Comparison of ENCODE assay signal across 10 cellular contexts in the genomic region with DNA sequence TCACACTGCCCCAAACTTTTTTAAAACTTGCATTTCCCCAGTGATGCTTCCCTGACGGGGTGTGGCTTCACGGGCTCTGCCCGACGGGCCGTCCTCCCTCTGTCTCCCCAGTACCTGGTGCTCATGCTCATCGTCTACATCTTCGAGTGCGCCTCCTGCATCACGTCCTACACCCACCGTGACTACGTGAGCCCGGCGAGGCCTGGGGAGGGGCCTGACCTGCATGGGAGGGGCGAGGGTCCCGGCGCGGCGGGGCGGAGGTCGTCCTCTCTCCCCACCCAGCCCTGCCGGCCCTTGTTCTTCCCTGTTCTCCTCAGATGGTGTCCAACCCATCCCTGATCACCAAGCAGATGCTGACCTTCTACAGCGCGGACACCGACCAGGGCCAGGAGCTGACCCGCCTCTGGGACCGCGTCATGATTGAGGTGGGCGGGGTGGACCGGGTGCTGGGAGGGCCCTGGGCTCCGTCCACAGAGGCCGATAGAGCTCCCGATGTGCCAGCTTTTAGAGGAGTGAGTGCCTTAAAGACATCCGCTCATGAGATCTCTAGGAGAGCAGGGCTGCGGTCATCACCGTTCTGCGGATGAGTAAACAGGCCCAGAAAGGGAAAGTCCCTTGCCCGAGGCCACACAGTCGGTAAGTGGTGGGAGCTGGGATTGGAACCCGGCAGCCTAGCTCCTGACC. TPM values are rescaled to one million over a fixed set of nuclear protein-coding genes. Genes with fewer than 3 reads are reported as not detected.
DNase-seq lines count a peak whose midpoint lies in the region; ATAC-seq and TF ChIP-seq lines count a peak whose summit lies in the region.
"Had no signal": no experiment of that assay in that cellular context is flagged by ENCODE, and none has a peak within 500 bp of the region (broad histone marks: within the 10 kb centered on the region; RNA-seq: fewer than 3 reads in every experiment).

No MANE protein-coding gene starts in this region.

- H3K27ac Mint-ChIP-seq in CD8-positive, alpha-beta memory T cell = peak overlapping the region in 5 of 8 donors; percentile 12 to 67 (median 54)
- no peak overlapping the region for H3K27ac Mint-ChIP-seq in nephron progenitor cell

- peaks cover 6 to 10% (median 9%) of the 10 kb centered on the region in 3 donors for H3K4me1 Mint-ChIP-seq in CD8-positive, alpha-beta memory T cell
- H3K4me1 Mint-ChIP-seq in nephron progenitor cell = no peaks in the 10 kb centered on the region

- H3K4me2 ChIP-seq in KMS-11 = peak overlapping the region; percentile 26; the same call in 1 of the 2 replicates

- CTCF ChIA-PET in CD8-positive, alpha-beta memory T cell (lab: Charles Lee) = no interaction called here

- H3K79me2 ChIP-seq in KMS-11 (ENCODE audit: insufficient read depth, low read depth) = no peaks in the 10 kb centered on the region

- no peaks in the 10 kb centered on the region for H4K20me1 ChIP-seq in KMS-11 (ENCODE audit: insufficient read depth)

- peaks cover 12% of the 10 kb centered on the region for H3K27me3 ChIP-seq in CD8-positive, alpha-beta memory T cell (ENCODE audit: insufficient read depth, low read length, poor library complexity, severe bottlenecking)
- peaks cover 49% of the 10 kb centered on the region for H3K27me3 ChIP-seq in KMS-11 (ENCODE audit: insufficient read depth, low read depth)

- POLR2A ChIA-PET in CD8-positive, alpha-beta memory T cell (lab: Charles Lee) = interaction anchor here (0.7 to 0.9 kb wide), 2 partner anchors 25 to 258 kb away, joined by 3 to 4 read pairs; a partner anchor contains a TSS

- H3K27ac ChIP-seq in CD8-positive, alpha-beta memory T cell (ENCODE audit: low read depth, low read length) = no peak overlapping the region
- H3K27ac ChIP-seq in KMS-11 = no peak overlapping the region
- H3K27ac ChIP-seq: HL-60 had no signal

- peak overlapping the region; percentile 65 to 91 (median 79) for H3K4me3 Mint-ChIP-seq in CD8-positive, alpha-beta memory T cell
- peak overlapping the region; percentile 71 for H3K4me3 Mint-ChIP-seq in nephron progenitor cell

- DNase-seq in CD8-positive, alpha-beta memory T cell = peak in 4 of 5 donors; percentile 3 to 54 (median 10)
- peak; percentile 70 for DNase-seq in activated CD8-positive, alpha-beta memory T cell treated with anti-CD3 and anti-CD28 coated beads for 24 hours
- DNase-seq in erythroblast (lab: John Stamatoyannopoulos, UW) = peak; percentile 29 to 33
- peak; percentile 55 for DNase-seq in nephron progenitor cell
- DNase-seq in D341Med (ENCODE audit: low spot score) = no peak

- no peaks in the 10 kb centered on the region for H3K4me1 ChIP-seq in CD8-positive, alpha-beta memory T cell (ENCODE audit: insufficient read depth, low read length)
- no peaks in the 10 kb centered on the region for H3K4me1 ChIP-seq in KMS-11 (ENCODE audit: low read depth, poor library complexity, severe bottlenecking)

- H3K27me3 Mint-ChIP-seq in CD8-positive, alpha-beta memory T cell = peaks cover 29 to 34% of the 10 kb centered on the region in 2 donors
- H3K27me3 Mint-ChIP-seq in nephron progenitor cell (ENCODE audit: low read depth, poor library complexity) = peaks cover 96% of the 10 kb centered on the region

- no peak for ATAC-seq in GM21737 (IDR thresholded peaks at IDR 0.05; ENCODE audit: unreplicated experiment)
- ATAC-seq in GM21619 (IDR thresholded peaks at IDR 0.05; ENCODE audit: unreplicated experiment) = no peak

- no peaks in the 10 kb centered on the region for H3K36me3 Mint-ChIP-seq in CD8-positive, alpha-beta memory T cell
- H3K36me3 Mint-ChIP-seq in nephron progenitor cell (ENCODE audit: low read depth) = no peaks in the 10 kb centered on the region

- H3K9me3 Mint-ChIP-seq in CD8-positive, alpha-beta memory T cell = peaks cover 0 to 2% (median 0%) of the 10 kb centered on the region in 5 donors
- H3K9me3 Mint-ChIP-seq in nephron progenitor cell = no peaks in the 10 kb centered on the region

- H2AFZ ChIP-seq in KMS-11 (ENCODE audit: low read depth) = peak overlapping the region; percentile 40; the same call in 1 of the 2 replicates

- no peaks in the 10 kb centered on the region for H3K9me3 ChIP-seq in CD8-positive, alpha-beta memory T cell (ENCODE audit: low read length)

- H3K4me3 ChIP-seq in CD8-positive, alpha-beta memory T cell (ENCODE audit: low read length) = peak overlapping the region; percentile 23
- no peak overlapping the region for H3K4me3 ChIP-seq in KMS-11 (IDR thresholded peaks at IDR 0.05; ENCODE audit: insufficient read depth, low read depth, low read length)

- no peak for TF ChIP-seq POLR2A in erythroblast (IDR thresholded peaks at IDR 0.05; ENCODE audit: low read length)

- H3K9ac ChIP-seq in KMS-11 = no peak overlapping the region

- H3K36me3 ChIP-seq in CD8-positive, alpha-beta memory T cell (ENCODE audit: insufficient read depth, low read length) = no peaks in the 10 kb centered on the region
- H3K36me3 ChIP-seq in KMS-11 (ENCODE audit: insufficient read depth) = no peaks in the 10 kb centered on the region

- TF ChIP-seq CTCF in KMS-11 (conservative IDR thresholded peaks at IDR 0.05; ENCODE audit: low read depth, low read length) = no peak
- TF ChIP-seq CTCF in nephron progenitor cell (IDR thresholded peaks at IDR 0.05) = no peak

RNA-seq across cellular contexts. Expression of a gene that starts 6.9 kb away (rescaled TPM):
- total RNA-seq in CD8-positive, alpha-beta memory T cell = under 1 TPM in 1 of 2 experiments, not detected in 1; 0.22 TPM
- polyA plus RNA-seq in CD8-positive, alpha-beta memory T cell = not detected
- total RNA-seq: temporal lobe had no signal

RNA-seq across cellular contexts. Expression of a gene that starts 25.1 kb away (rescaled TPM):
- total RNA-seq in CD8-positive, alpha-beta memory T cell = 100 to 1,000 TPM; 433 to 452 TPM
- 753 TPM for polyA plus RNA-seq in CD8-positive, alpha-beta memory T cell

RNA-seq across cellular contexts. Expression of a gene that starts 31.1 kb away (rescaled TPM):
- 100 to 1,000 TPM; 223 to 225 TPM for total RNA-seq in CD8-positive, alpha-beta memory T cell
- polyA plus RNA-seq in CD8-positive, alpha-beta memory T cell = 0.77 TPM
- total RNA-seq: temporal lobe had no signal

RNA-seq across cellular contexts. Expression of a gene that starts 31.7 kb away (rescaled TPM):
- total RNA-seq in CD8-positive, alpha-beta memory T cell = 1 to 10 TPM; 1.2 TPM
- polyA plus RNA-seq in CD8-positive, alpha-beta memory T cell = 1.4 TPM
- total RNA-seq: temporal lobe had no signal

RNA-seq across cellular contexts. Expression of a gene that starts 44.4 kb away (rescaled TPM):
- 100 to 1,000 TPM; 109 to 116 TPM for total RNA-seq in CD8-positive, alpha-beta memory T cell
- polyA plus RNA-seq in CD8-positive, alpha-beta memory T cell = 62.4 TPM
